ENCODE assay signal across 11 cellular contexts in the genomic region with DNA sequence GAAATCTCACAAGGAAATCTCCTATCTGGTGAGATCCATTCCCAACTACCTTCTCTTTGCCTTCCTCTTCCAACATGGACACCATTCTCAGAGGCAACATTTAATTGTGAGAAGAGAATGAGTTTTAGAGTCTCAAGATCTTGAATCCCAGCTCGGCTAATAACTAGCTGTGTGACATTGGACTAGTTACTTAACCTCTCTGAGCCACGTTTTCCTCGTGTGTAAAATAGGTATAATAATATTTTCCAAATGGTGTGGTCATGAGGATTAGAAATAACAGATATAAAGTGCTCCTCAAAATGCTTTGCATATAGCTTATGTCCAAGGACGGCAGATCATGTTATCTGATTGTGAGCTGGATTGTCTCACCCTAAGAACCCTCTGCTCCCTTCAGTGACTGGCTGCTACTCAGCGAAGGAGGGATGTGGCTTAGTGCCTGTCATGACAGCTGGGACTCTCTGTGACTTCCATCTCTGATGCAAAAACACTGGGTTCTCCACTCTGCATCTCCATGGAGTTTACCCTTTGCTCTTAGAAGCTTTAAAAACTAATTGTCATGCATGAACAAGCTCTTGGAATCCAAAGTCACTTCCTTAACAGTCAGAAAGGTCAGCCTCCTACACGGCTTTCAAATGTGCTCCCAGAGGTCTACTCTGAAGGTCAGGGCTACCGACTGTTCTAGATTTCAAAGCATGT. TPM values are rescaled to one million over a fixed set of nuclear protein-coding genes. Genes with fewer than 3 reads are reported as not detected.
A peak's percentile ranks its signal among the peaks of the same experiment; 100 is the strongest.
DNase-seq lines count a peak whose midpoint lies in the region; ATAC-seq, FAIRE-seq and TF ChIP-seq lines count a peak whose summit lies in the region.
"Had no signal": no experiment of that assay in that cellular context is flagged by ENCODE, and none has a peak within 500 bp of the region (broad histone marks: within the 10 kb centered on the region; RNA-seq: fewer than 3 reads in every experiment).

No MANE protein-coding gene starts in this region.

- no peaks in the 10 kb centered on the region for H3K27me3 ChIP-seq in hepatocyte

- H3K79me2 ChIP-seq in hepatocyte, result no peaks in the 10 kb centered on the region

- DNase-seq in DMS 273 (lab: John Stamatoyannopoulos, UW; ENCODE audit: unreplicated experiment) (peak; percentile 18), DMS 273 treated with DMSO at 0.1 percent for 48 hours (lab: John Stamatoyannopoulos, UW) (no peak), RCC 7860 (ENCODE audit: low spot score) (peak; percentile 88), hepatocyte (ENCODE audit: low spot score) (no peak), retinal pigment epithelial cell (ENCODE audit: low read depth) (peak; percentile 77), NCI-H748 (lab: John Stamatoyannopoulos, UW; ENCODE audit: unreplicated experiment) (no peak), NCI-H2081 (lab: John Stamatoyannopoulos, UW) (no peak)

- no peak overlapping the region for H2AFZ ChIP-seq in hepatocyte

- no peak for TF ChIP-seq CTCF in hepatocyte (IDR thresholded peaks at IDR 0.05; ENCODE audit: poor library complexity)
- TF ChIP-seq CTCF in retinal pigment epithelial cell (conservative IDR thresholded peaks at IDR 0.05; ENCODE audit: low read depth, low read length), result no peak

- H4K20me1 ChIP-seq in hepatocyte (ENCODE audit: insufficient read depth, poor library complexity, severe bottlenecking), result no peaks in the 10 kb centered on the region

- H3K9me2 ChIP-seq in hepatocyte (replicated peaks; ENCODE audit: insufficient read depth), result no peaks in the 10 kb centered on the region

- H3K4me2 ChIP-seq in hepatocyte, result peak overlapping the region; percentile 84

- H3K27ac ChIP-seq in hepatocyte, result no peak overlapping the region
- H3K27ac ChIP-seq: 22Rv1, WERI-Rb-1 had no signal

- peak; percentile 76 for FAIRE-seq in RCC 7860 (lab: Jason Lieb, UNC)

- no peaks in the 10 kb centered on the region for H3K9me3 ChIP-seq in hepatocyte (ENCODE audit: low read depth)

- no peak overlapping the region for H3K4me3 ChIP-seq in hepatocyte
- no peak overlapping the region for H3K4me3 ChIP-seq in retinal pigment epithelial cell (ENCODE audit: low read length)

- 77% methylated on average over 7 of the region's 7 CpGs for WGBS in hepatocyte (ENCODE audit: low lambda C conversion rate, missing lambda C conversion rate)

- no peaks in the 10 kb centered on the region for H3K36me3 ChIP-seq in hepatocyte (replicated peaks; ENCODE audit: insufficient read depth, low read depth)
- H3K36me3 ChIP-seq: WERI-Rb-1 had no signal

- no peak for ATAC-seq in GM19023 (IDR thresholded peaks at IDR 0.05; ENCODE audit: unreplicated experiment)

- H3K4me1 ChIP-seq in hepatocyte (ENCODE audit: insufficient read depth), result peaks cover 11% of the 10 kb centered on the region

RNA-seq across cellular contexts. Expression of gene MRPL19, which starts 38.4 kb away (rescaled TPM):
- 60.9 and 68.7 TPM in 2 replicates for total RNA-seq in hepatocyte
- polyA plus RNA-seq in hepatocyte, result 47.9 and 54.3 TPM in 2 replicates

RNA-seq across cellular contexts. Expression of gene EVA1A, which starts 47.4 kb away (rescaled TPM):
- total RNA-seq in hepatocyte, result 30.8 and 36.2 TPM in 2 replicates
- polyA plus RNA-seq in hepatocyte, result 15.3 and 17.2 TPM in 2 replicates
- total RNA-seq: activated naive CD4-positive, alpha-beta T cell treated with anti-CD3 and anti-CD28 coated beads for 36 hours had no signal

Comparison
In these comparisons a context has a peak if more than half of its experiments do, and no peak if none do; other contexts are left out.
1. DNase-seq: peak in DMS 273 (single experiment), RCC 7860 (single experiment) and retinal pigment epithelial cell (single experiment); none in DMS 273 treated with DMSO at 0.1 percent for 48 hours (single experiment), hepatocyte (single experiment), NCI-H748 (single experiment) and NCI-H2081 (0 of 2).